8 cellular contexts compared by ENCODE assay signal in genomic region chr10:110067960-110068770, GRCh38.
A peak's percentile ranks its signal among the peaks of the same experiment; 100 is the strongest.
DNase-seq lines count a peak whose midpoint lies in the region; ATAC-seq and TF ChIP-seq lines count a peak whose summit lies in the region.

No MANE protein-coding gene starts in this region.

- DNase-seq in CD8-positive, alpha-beta memory T cell: peak in 3 of 5 donors; percentile 11 to 55 (median 24)
- peak; percentile 83 for DNase-seq in activated CD4-positive, alpha-beta T cell treated with anti-CD3 and anti-CD28 coated beads, Interleukin-2, amount 10 ng/mL, durations not matched to agents 7 days and 5 days
- DNase-seq in hepatocyte (ENCODE audit: low spot score) (no peak), tibial nerve (ENCODE audit: low spot score in 2 of 2) (peak in 1 of 2 donors; percentile 25), NCI-H510A treated with DMSO at 0.1 percent for 48 hours (lab: John Stamatoyannopoulos, UW) (no peak), kidney tubule cell (ENCODE audit: low spot score) (no peak)

- H3K4me2 ChIP-seq in hepatocyte: peak overlapping the region; percentile 13

- H3K27ac ChIP-seq in CD8-positive, alpha-beta memory T cell (ENCODE audit: low read depth, low read length): peak overlapping the region; percentile 29
- peak overlapping the region; percentile 40 for H3K27ac ChIP-seq in hepatocyte
- peak overlapping the region; percentile 62 to 94 (median 81) for H3K27ac ChIP-seq in tibial nerve

- no peak for TF ChIP-seq CTCF in hepatocyte (IDR thresholded peaks at IDR 0.05; ENCODE audit: poor library complexity)
- TF ChIP-seq CTCF in tibial nerve (IDR thresholded peaks at IDR 0.05): no peak

- peak overlapping the region; percentile 79 to 100 (median 90) for H3K27ac Mint-ChIP-seq in CD8-positive, alpha-beta memory T cell
- peak overlapping the region; percentile 86 for H3K27ac Mint-ChIP-seq in activated CD4-positive, alpha-beta T cell treated with anti-CD3 and anti-CD28 coated beads, Interleukin-2, amount 10 ng/mL, durations not matched to agents 7 days and 5 days

- H3K9me2 ChIP-seq in hepatocyte (replicated peaks; ENCODE audit: insufficient read depth): no peaks in the 10 kb centered on the region

- H3K4me1 Mint-ChIP-seq in CD8-positive, alpha-beta memory T cell: peaks cover 78 to 100% (median 98%) of the 10 kb centered on the region in 3 donors
- peaks cover 88% of the 10 kb centered on the region for H3K4me1 Mint-ChIP-seq in activated CD4-positive, alpha-beta T cell treated with anti-CD3 and anti-CD28 coated beads, Interleukin-2, amount 10 ng/mL, durations not matched to agents 7 days and 5 days

- TF ChIP-seq POLR2A in tibial nerve (IDR thresholded peaks at IDR 0.05): no peak

- H4K20me1 ChIP-seq in hepatocyte (ENCODE audit: insufficient read depth, poor library complexity, severe bottlenecking): peaks cover 4% of the 10 kb centered on the region

- POLR2A ChIA-PET in CD8-positive, alpha-beta memory T cell (lab: Charles Lee): interaction anchor here (0.6 to 1.7 kb wide), 6 partner anchors 8 to 347 kb away, joined by 3 to 13 read pairs (median 4); partner anchors contain the start of gene ADD3
- POLR2A ChIA-PET in activated CD4-positive, alpha-beta T cell treated with anti-CD3 and anti-CD28 coated beads, Interleukin-2, amount 10 ng/mL, durations not matched to agents 7 days and 5 days (lab: Charles Lee): interaction anchor here (0.5 to 1.1 kb wide), 4 partner anchors 9 to 65 kb away, joined by 3 to 9 read pairs (median 4); no protein-coding TSS in a partner anchor

- peak overlapping the region; percentile 43 to 89 (median 74) for H3K4me3 Mint-ChIP-seq in CD8-positive, alpha-beta memory T cell
- H3K4me3 Mint-ChIP-seq in activated CD4-positive, alpha-beta T cell treated with anti-CD3 and anti-CD28 coated beads, Interleukin-2, amount 10 ng/mL, durations not matched to agents 7 days and 5 days: peak overlapping the region; percentile 50

- H3K27me3 Mint-ChIP-seq in CD8-positive, alpha-beta memory T cell: no peaks in the 10 kb centered on the region
- H3K27me3 Mint-ChIP-seq in activated CD4-positive, alpha-beta T cell treated with anti-CD3 and anti-CD28 coated beads, Interleukin-2, amount 10 ng/mL, durations not matched to agents 7 days and 5 days: no peaks in the 10 kb centered on the region

- peaks cover 88% of the 10 kb centered on the region for H3K4me1 ChIP-seq in CD8-positive, alpha-beta memory T cell (ENCODE audit: insufficient read depth, low read length)
- peaks cover 9% of the 10 kb centered on the region for H3K4me1 ChIP-seq in hepatocyte (ENCODE audit: insufficient read depth)
- H3K4me1 ChIP-seq in tibial nerve: peaks cover 0 to 92% (median 46%) of the 10 kb centered on the region in 4 donors

- H3K4me3 ChIP-seq in CD8-positive, alpha-beta memory T cell (ENCODE audit: low read length): peak overlapping the region; percentile 44
- no peak overlapping the region for H3K4me3 ChIP-seq in hepatocyte
- no peak overlapping the region for H3K4me3 ChIP-seq in tibial nerve

- H3K36me3 Mint-ChIP-seq in CD8-positive, alpha-beta memory T cell: peaks cover 0 to 3% (median 1%) of the 10 kb centered on the region in 3 donors
- peaks cover 20% of the 10 kb centered on the region for H3K36me3 Mint-ChIP-seq in activated CD4-positive, alpha-beta T cell treated with anti-CD3 and anti-CD28 coated beads, Interleukin-2, amount 10 ng/mL, durations not matched to agents 7 days and 5 days (ENCODE audit: low read depth)

- CTCF ChIA-PET in CD8-positive, alpha-beta memory T cell (lab: Charles Lee): interaction anchor here (0.5 to 2.2 kb wide), 6 partner anchors 9 to 185 kb away, joined by 3 to 5 read pairs (median 4); no protein-coding TSS in a partner anchor
- CTCF ChIA-PET in activated CD4-positive, alpha-beta T cell treated with anti-CD3 and anti-CD28 coated beads, Interleukin-2, amount 10 ng/mL, durations not matched to agents 7 days and 5 days (lab: Charles Lee): interaction anchor here (0.6 to 1.3 kb wide), 5 partner anchors 10 to 134 kb away, joined by 3 to 4 read pairs (median 3); no protein-coding TSS in a partner anchor

- H3K36me3 ChIP-seq in CD8-positive, alpha-beta memory T cell (ENCODE audit: insufficient read depth, low read length): no peaks in the 10 kb centered on the region
- no peaks in the 10 kb centered on the region for H3K36me3 ChIP-seq in hepatocyte (replicated peaks; ENCODE audit: insufficient read depth, low read depth)
- no peaks in the 10 kb centered on the region for H3K36me3 ChIP-seq in tibial nerve

- H2AFZ ChIP-seq in hepatocyte: no peak overlapping the region

- no peaks in the 10 kb centered on the region for H3K9me3 Mint-ChIP-seq in CD8-positive, alpha-beta memory T cell
- no peaks in the 10 kb centered on the region for H3K9me3 Mint-ChIP-seq in activated CD4-positive, alpha-beta T cell treated with anti-CD3 and anti-CD28 coated beads, Interleukin-2, amount 10 ng/mL, durations not matched to agents 7 days and 5 days

- 53% methylated on average over 5 of the region's 5 CpGs for WGBS in hepatocyte (ENCODE audit: low lambda C conversion rate, missing lambda C conversion rate)
- 26 to 45% methylated on average over 4 of the region's 5 CpGs for WGBS in tibial nerve, 2 donors

- peak; percentile 65 for ATAC-seq in GM19455 (IDR thresholded peaks at IDR 0.05; ENCODE audit: unreplicated experiment)
- peak; percentile 47 for ATAC-seq in HG03442 (IDR thresholded peaks at IDR 0.05; ENCODE audit: unreplicated experiment)

- no peaks in the 10 kb centered on the region for H3K9me3 ChIP-seq in CD8-positive, alpha-beta memory T cell (ENCODE audit: low read length)
- H3K9me3 ChIP-seq in hepatocyte (ENCODE audit: low read depth): no peaks in the 10 kb centered on the region
- H3K9me3 ChIP-seq in tibial nerve: no peaks in the 10 kb centered on the region

- no peaks in the 10 kb centered on the region for H3K27me3 ChIP-seq in CD8-positive, alpha-beta memory T cell (ENCODE audit: insufficient read depth, low read length, poor library complexity, severe bottlenecking)
- no peaks in the 10 kb centered on the region for H3K27me3 ChIP-seq in hepatocyte
- no peaks in the 10 kb centered on the region for H3K27me3 ChIP-seq in tibial nerve

- TF ChIP-seq EP300 in tibial nerve (IDR thresholded peaks at IDR 0.05): peak in 1 of 2 donors; percentile 47

- peaks cover 95% of the 10 kb centered on the region for H3K79me2 ChIP-seq in hepatocyte

Comparison
In these comparisons a context has a peak if more than half of its experiments do, and no peak if none do; other contexts are left out.
1. DNase-seq: peak in CD8-positive, alpha-beta memory T cell (3 of 5) and activated CD4-positive, alpha-beta T cell treated with anti-CD3 and anti-CD28 coated beads, Interleukin-2, amount 10 ng/mL, durations not matched to agents 7 days and 5 days (single experiment); none in hepatocyte (single experiment), NCI-H510A treated with DMSO at 0.1 percent for 48 hours (single experiment) and kidney tubule cell (single experiment).
2. H3K27ac ChIP-seq: peak in every context shown above with its lines; median percentile 81 in tibial nerve; 40 in hepatocyte; 29 in CD8-positive, alpha-beta memory T cell.